29 cellular contexts compared by ENCODE assay signal in genomic region chr15:65682404-65682911, GRCh38.
DNase-seq lines count a peak whose midpoint lies in the region; ATAC-seq and TF ChIP-seq lines count a peak whose summit lies in the region.
"Had no signal": no experiment of that assay in that cellular context is flagged by ENCODE, and none has a peak within 500 bp of the region (broad histone marks: within the 10 kb centered on the region; RNA-seq: fewer than 3 reads in every experiment).

No MANE protein-coding gene starts in this region.

- no peaks in the 10 kb centered on the region for H3K9me3 Mint-ChIP-seq in activated naive CD4-positive, alpha-beta T cell treated with anti-CD3 and anti-CD28 coated beads for 36 hours
- no peaks in the 10 kb centered on the region for H3K9me3 Mint-ChIP-seq in CD8-positive, alpha-beta T cell
- H3K9me3 Mint-ChIP-seq in central memory CD8-positive, alpha-beta T cell, result no peaks in the 10 kb centered on the region
- H3K9me3 Mint-ChIP-seq in stimulated activated naive B cell treated with anti-CD40 and anti-IgM and Interleukin-4, amounts not matched to agents 10 μg/mL and 1 μg/mL and 100 μg/mL, for 72 hours, result no peaks in the 10 kb centered on the region
- H3K9me3 Mint-ChIP-seq: CD4-positive, alpha-beta memory T cell had no signal

- H3K4me3 Mint-ChIP-seq in activated naive CD4-positive, alpha-beta T cell treated with anti-CD3 and anti-CD28 coated beads for 36 hours, result no peak overlapping the region
- no peak overlapping the region for H3K4me3 Mint-ChIP-seq in CD8-positive, alpha-beta T cell
- no peak overlapping the region for H3K4me3 Mint-ChIP-seq in central memory CD8-positive, alpha-beta T cell
- H3K4me3 Mint-ChIP-seq in stimulated activated naive B cell treated with anti-CD40 and anti-IgM and Interleukin-4, amounts not matched to agents 10 μg/mL and 1 μg/mL and 100 μg/mL, for 72 hours, result no peak overlapping the region
- H3K4me3 Mint-ChIP-seq: CD4-positive, alpha-beta memory T cell had no signal

- no peaks in the 10 kb centered on the region for H3K36me3 ChIP-seq in CD8-positive, alpha-beta T cell (ENCODE audit: insufficient read depth, low read length)
- H3K36me3 ChIP-seq: MG63, SJSA1 had no signal

- CTCF ChIA-PET in activated naive CD4-positive, alpha-beta T cell treated with anti-CD3 and anti-CD28 coated beads for 36 hours (lab: Charles Lee), result interaction anchor here (0.7 to 1.1 kb wide), 3 partner anchors 14 to 175 kb away, joined by 3 read pairs; no protein-coding TSS in a partner anchor
- CTCF ChIA-PET in CD8-positive, alpha-beta T cell (lab: Charles Lee), result interaction anchor here (0.8 to 1.3 kb wide), 2 partner anchors 20 to 38 kb away, joined by 3 read pairs; no protein-coding TSS in a partner anchor

- H3K27ac ChIP-seq in CD8-positive, alpha-beta T cell (ENCODE audit: low read depth, low read length), result no peak overlapping the region
- H3K27ac ChIP-seq: SJSA1 had no signal

- peaks cover 19% of the 10 kb centered on the region for H3K4me1 Mint-ChIP-seq in activated naive CD4-positive, alpha-beta T cell treated with anti-CD3 and anti-CD28 coated beads for 36 hours (ENCODE audit: low read depth)
- peaks cover 3% of the 10 kb centered on the region for H3K4me1 Mint-ChIP-seq in CD8-positive, alpha-beta T cell (ENCODE audit: low read depth)
- peaks cover 6% of the 10 kb centered on the region for H3K4me1 Mint-ChIP-seq in central memory CD8-positive, alpha-beta T cell
- H3K4me1 Mint-ChIP-seq in stimulated activated naive B cell treated with anti-CD40 and anti-IgM and Interleukin-4, amounts not matched to agents 10 μg/mL and 1 μg/mL and 100 μg/mL, for 72 hours, result peaks cover 2 to 11% of the 10 kb centered on the region in 2 donors

- no peaks in the 10 kb centered on the region for H3K27me3 ChIP-seq in CD8-positive, alpha-beta T cell (ENCODE audit: insufficient read depth, low read length)
- H3K27me3 ChIP-seq: MG63, SJSA1 had no signal

- no peak for DNase-seq in activated naive CD4-positive, alpha-beta T cell treated with anti-CD3 and anti-CD28 coated beads for 36 hours
- no peak for DNase-seq in activated naive CD4-positive, alpha-beta T cell treated with anti-CD3 and anti-CD28 coated beads, Interleukin-2, amount 50 U/mL, for 16 hours
- DNase-seq in CD8-positive, alpha-beta T cell, result no peak
- no peak for DNase-seq in central memory CD8-positive, alpha-beta T cell (ENCODE audit: low spot score in 2 of 2)
- no peak for DNase-seq in stimulated activated naive B cell treated with anti-CD40 and anti-IgM and Interleukin-4, amounts not matched to agents 10 μg/mL and 1 μg/mL and 100 μg/mL, for 72 hours
- DNase-seq in germinal center (ENCODE audit: low spot score), result no peak
- DNase-seq in epidermal melanocyte (ENCODE audit: insufficient read length, low spot score), result no peak
- DNase-seq: AML-193; C1 segment of cervical spinal cord; CD4-positive, alpha-beta memory T cell; DMS 273 treated with DMSO at 0.1 percent for 48 hours; DMS79; EL; GDM1; GOT3; HCEC 1CT; IMR-90; KG1; MG63; NCI-H1105 treated with DMSO at 0.1 percent for 48 hours; NCI-H146; NCI-H1930; NCI-H2107; NCI-H524 treated with DMSO at 0.1 percent for 48 hours; NCI-H82; NK-92 treated with Interleukin-12 subunit alpha and Interleukin-12 subunit beta, amount 100 ng/mL, for 24 hours; PC-3 had no signal

- H3K27me3 Mint-ChIP-seq in activated naive CD4-positive, alpha-beta T cell treated with anti-CD3 and anti-CD28 coated beads for 36 hours (ENCODE audit: low read depth), result no peaks in the 10 kb centered on the region
- no peaks in the 10 kb centered on the region for H3K27me3 Mint-ChIP-seq in CD8-positive, alpha-beta T cell (ENCODE audit: low read depth)
- H3K27me3 Mint-ChIP-seq in central memory CD8-positive, alpha-beta T cell, result no peaks in the 10 kb centered on the region
- H3K27me3 Mint-ChIP-seq in stimulated activated naive B cell treated with anti-CD40 and anti-IgM and Interleukin-4, amounts not matched to agents 10 μg/mL and 1 μg/mL and 100 μg/mL, for 72 hours, result no peaks in the 10 kb centered on the region
- H3K27me3 Mint-ChIP-seq: CD4-positive, alpha-beta memory T cell had no signal

- intact Hi-C loops in activated naive CD4-positive, alpha-beta T cell treated with anti-CD3 and anti-CD28 coated beads for 36 hours (cut with micrococcal nuclease), result no loop called here
- intact Hi-C loops in CD8-positive, alpha-beta T cell (cut with DNase I, micrococcal nuclease), result no loop called here

- POLR2A ChIA-PET in CD8-positive, alpha-beta T cell (lab: Charles Lee), result no interaction called here

- peak overlapping the region; percentile 36 for H3K27ac Mint-ChIP-seq in activated naive CD4-positive, alpha-beta T cell treated with anti-CD3 and anti-CD28 coated beads for 36 hours
- peak overlapping the region; percentile 2 for H3K27ac Mint-ChIP-seq in CD8-positive, alpha-beta T cell
- peak overlapping the region; percentile 40 for H3K27ac Mint-ChIP-seq in central memory CD8-positive, alpha-beta T cell (ENCODE audit: low read depth)
- H3K27ac Mint-ChIP-seq in stimulated activated naive B cell treated with anti-CD40 and anti-IgM and Interleukin-4, amounts not matched to agents 10 μg/mL and 1 μg/mL and 100 μg/mL, for 72 hours, result peak overlapping the region; percentile 72

- H3K36me3 Mint-ChIP-seq in activated naive CD4-positive, alpha-beta T cell treated with anti-CD3 and anti-CD28 coated beads for 36 hours (ENCODE audit: low read depth), result peaks cover 9% of the 10 kb centered on the region
- peaks cover under 1% of the 10 kb centered on the region for H3K36me3 Mint-ChIP-seq in CD8-positive, alpha-beta T cell
- peaks cover 5% of the 10 kb centered on the region for H3K36me3 Mint-ChIP-seq in central memory CD8-positive, alpha-beta T cell (ENCODE audit: insufficient read depth)
- H3K36me3 Mint-ChIP-seq in stimulated activated naive B cell treated with anti-CD40 and anti-IgM and Interleukin-4, amounts not matched to agents 10 μg/mL and 1 μg/mL and 100 μg/mL, for 72 hours, result peaks cover 17 to 31% of the 10 kb centered on the region in 2 donors

- no peaks in the 10 kb centered on the region for H3K4me1 ChIP-seq in CD8-positive, alpha-beta T cell (ENCODE audit: insufficient read depth, low read length)
- H3K4me1 ChIP-seq: SJSA1 had no signal

- no peaks in the 10 kb centered on the region for H3K9me3 ChIP-seq in CD8-positive, alpha-beta T cell (ENCODE audit: low read length)
- H3K9me3 ChIP-seq: MG63, SJSA1 had no signal

- no peak for ATAC-seq in CD8-positive, alpha-beta T cell
- no peak for ATAC-seq in central memory CD8-positive, alpha-beta T cell (replicated peaks; ENCODE audit: extremely low read depth, poor library complexity, severe bottlenecking)
- no peak for ATAC-seq in stimulated activated naive B cell treated with anti-CD40 and anti-IgM and Interleukin-4, amounts not matched to agents 10 μg/mL and 1 μg/mL and 100 μg/mL, for 72 hours (replicated peaks)
- ATAC-seq: GM12878, PC-3 had no signal

- TF ChIP-seq CTCF in CD8-positive, alpha-beta T cell (IDR thresholded peaks at IDR 0.05), result no peak

- no peak overlapping the region for H3K4me3 ChIP-seq in CD8-positive, alpha-beta T cell (ENCODE audit: low read depth, low read length)
- H3K4me3 ChIP-seq: GM12878, MG63, SJSA1 had no signal

Comparison
In these comparisons a context has a peak if more than half of its experiments do, and no peak if none do; other contexts are left out.
1. H3K27ac Mint-ChIP-seq: peak in every context shown above with its lines; median percentile 72 in stimulated activated naive B cell treated with anti-CD40 and anti-IgM and Interleukin-4, amounts not matched to agents 10 μg/mL and 1 μg/mL and 100 μg/mL, for 72 hours; 40 in central memory CD8-positive, alpha-beta T cell; 36 in activated naive CD4-positive, alpha-beta T cell treated with anti-CD3 and anti-CD28 coated beads for 36 hours; 2 in CD8-positive, alpha-beta T cell.